16 cellular contexts compared by ENCODE assay signal in the genomic region with DNA sequence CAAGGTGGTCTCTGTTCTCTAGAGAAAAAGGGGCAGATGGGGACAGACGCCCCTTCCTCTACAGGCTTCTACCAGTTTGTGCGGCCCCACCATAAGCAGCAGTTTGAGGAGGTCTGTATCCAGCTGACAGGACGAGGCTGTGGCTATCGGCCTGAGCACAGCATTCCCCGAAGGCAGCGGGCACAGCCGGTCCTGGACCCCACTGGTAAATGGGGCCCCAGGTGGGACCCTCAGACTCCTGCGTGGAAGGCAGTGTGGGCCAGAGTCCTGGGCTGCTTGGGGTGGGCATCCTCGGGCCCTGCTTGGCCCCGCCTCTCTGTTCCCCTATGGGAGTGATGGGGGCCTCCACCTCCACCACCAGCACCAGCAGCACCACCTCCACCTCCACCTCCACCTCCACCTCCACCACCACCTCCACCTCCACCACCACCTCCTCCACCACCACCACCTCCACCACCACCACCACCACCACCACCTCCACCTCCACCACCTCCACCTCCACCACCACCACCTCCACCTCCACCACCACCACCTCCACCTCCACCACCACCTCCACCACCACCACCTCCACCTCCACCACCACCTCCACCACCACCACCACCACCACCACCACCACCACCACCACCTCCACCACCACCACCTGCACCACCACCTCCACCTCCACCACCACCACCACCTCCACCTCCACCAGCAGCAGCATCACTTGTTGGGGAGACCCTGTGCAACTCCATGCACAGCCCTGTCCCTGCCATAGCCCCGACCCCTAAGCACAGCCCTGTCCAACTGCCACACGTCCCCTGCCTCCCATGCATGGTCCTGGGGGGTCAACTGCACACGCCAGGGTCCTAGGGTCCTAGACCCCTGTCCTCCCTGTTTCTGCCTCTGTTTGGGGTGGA. TPM values are rescaled to one million over a fixed set of nuclear protein-coding genes. Genes with fewer than 3 reads are reported as not detected.
DNase-seq lines count a peak whose midpoint lies in the region; ATAC-seq and TF ChIP-seq lines count a peak whose summit lies in the region.
"Had no signal": no experiment of that assay in that cellular context is flagged by ENCODE, and none has a peak within 500 bp of the region (broad histone marks: within the 10 kb centered on the region; RNA-seq: fewer than 3 reads in every experiment).

No MANE protein-coding gene starts in this region.

- no peaks in the 10 kb centered on the region for H3K4me1 ChIP-seq in right cardiac atrium (ENCODE audit: control insufficient read depth, insufficient read depth, low read length)

- intact Hi-C loops in activated T-helper 2 cell treated with anti-CD3 and anti-CD28 coated beads, Interferon-gamma antibody, Interleukin-2, Interleukin-4, amounts not matched to agents 10 μg/mL and 5 μg/mL and 100 μg/mL, durations not matched to agents 14 hours and 24 hours and 36 hours (cut with micrococcal nuclease) = no loop called here
- intact Hi-C loops in right cardiac atrium (cut with DNase I) = no loop called here

- no peak overlapping the region for H3K4me3 ChIP-seq in right cardiac atrium (ENCODE audit: low read length)
- H3K4me3 ChIP-seq: esophagus muscularis mucosa, hepatocyte, pancreas, SJSA1, tibial nerve had no signal

- H3K27me3 ChIP-seq in right cardiac atrium (ENCODE audit: control insufficient read depth, insufficient read depth) = no peaks in the 10 kb centered on the region
- H3K27me3 ChIP-seq: esophagus muscularis mucosa, hepatocyte, pancreas, SJSA1, tibial nerve had no signal

- H3K9me3 Mint-ChIP-seq in activated T-cell treated with anti-CD3 and anti-CD28 coated beads, Interleukin-2, amount 50 U/mL, for 72 hours = no peaks in the 10 kb centered on the region
- H3K9me3 Mint-ChIP-seq in activated T-helper 2 cell treated with anti-CD3 and anti-CD28 coated beads, Interferon-gamma antibody, Interleukin-2, Interleukin-4, amounts not matched to agents 10 μg/mL and 5 μg/mL and 100 μg/mL, durations not matched to agents 14 hours and 24 hours and 36 hours = no peaks in the 10 kb centered on the region
- H3K9me3 Mint-ChIP-seq in stimulated activated memory B cell treated with anti-CD40 and anti-IgM and Interleukin-4, amounts not matched to agents 10 μg/mL and 1 μg/mL and 100 μg/mL, for 72 hours = no peaks in the 10 kb centered on the region
- H3K9me3 Mint-ChIP-seq: WTC11 had no signal

- ATAC-seq in activated T-cell treated with anti-CD3 and anti-CD28 coated beads, Interleukin-2, amount 50 U/mL, for 72 hours (replicated peaks in 1 of 2) = no peak
- no peak for ATAC-seq in right cardiac atrium
- ATAC-seq in stimulated activated memory B cell treated with anti-CD40 and anti-IgM and Interleukin-4, amounts not matched to agents 10 μg/mL and 1 μg/mL and 100 μg/mL, for 72 hours = no peak
- ATAC-seq in HG03432 (IDR thresholded peaks at IDR 0.05; ENCODE audit: unreplicated experiment) = no peak
- ATAC-seq: WTC11 had no signal

- H3K27ac Mint-ChIP-seq in activated T-cell treated with anti-CD3 and anti-CD28 coated beads, Interleukin-2, amount 50 U/mL, for 72 hours = peak overlapping the region; percentile 94
- peak overlapping the region; percentile 57 for H3K27ac Mint-ChIP-seq in activated T-helper 2 cell treated with anti-CD3 and anti-CD28 coated beads, Interferon-gamma antibody, Interleukin-2, Interleukin-4, amounts not matched to agents 10 μg/mL and 5 μg/mL and 100 μg/mL, durations not matched to agents 14 hours and 24 hours and 36 hours
- peak overlapping the region; percentile 57 for H3K27ac Mint-ChIP-seq in stimulated activated memory B cell treated with anti-CD40 and anti-IgM and Interleukin-4, amounts not matched to agents 10 μg/mL and 1 μg/mL and 100 μg/mL, for 72 hours
- H3K27ac Mint-ChIP-seq: WTC11 had no signal

- 80% methylated on average over 13 of the region's 13 CpGs for WGBS in right cardiac atrium

- H3K36me3 Mint-ChIP-seq in activated T-cell treated with anti-CD3 and anti-CD28 coated beads, Interleukin-2, amount 50 U/mL, for 72 hours (ENCODE audit: insufficient read depth in 2 of 2) = peaks cover 2 to 6% of the 10 kb centered on the region in 2 donors
- peaks cover 17% of the 10 kb centered on the region for H3K36me3 Mint-ChIP-seq in activated T-helper 2 cell treated with anti-CD3 and anti-CD28 coated beads, Interferon-gamma antibody, Interleukin-2, Interleukin-4, amounts not matched to agents 10 μg/mL and 5 μg/mL and 100 μg/mL, durations not matched to agents 14 hours and 24 hours and 36 hours (ENCODE audit: low read depth)
- H3K36me3 Mint-ChIP-seq in stimulated activated memory B cell treated with anti-CD40 and anti-IgM and Interleukin-4, amounts not matched to agents 10 μg/mL and 1 μg/mL and 100 μg/mL, for 72 hours = peaks cover 10% of the 10 kb centered on the region

- peaks cover 6% of the 10 kb centered on the region for H3K4me1 Mint-ChIP-seq in activated T-cell treated with anti-CD3 and anti-CD28 coated beads, Interleukin-2, amount 50 U/mL, for 72 hours (ENCODE audit: low read depth)
- no peaks in the 10 kb centered on the region for H3K4me1 Mint-ChIP-seq in activated T-helper 2 cell treated with anti-CD3 and anti-CD28 coated beads, Interferon-gamma antibody, Interleukin-2, Interleukin-4, amounts not matched to agents 10 μg/mL and 5 μg/mL and 100 μg/mL, durations not matched to agents 14 hours and 24 hours and 36 hours (ENCODE audit: low read depth)
- peaks cover 28% of the 10 kb centered on the region for H3K4me1 Mint-ChIP-seq in stimulated activated memory B cell treated with anti-CD40 and anti-IgM and Interleukin-4, amounts not matched to agents 10 μg/mL and 1 μg/mL and 100 μg/mL, for 72 hours

- no peaks in the 10 kb centered on the region for H3K27me3 Mint-ChIP-seq in activated T-cell treated with anti-CD3 and anti-CD28 coated beads, Interleukin-2, amount 50 U/mL, for 72 hours (ENCODE audit: low read depth)
- H3K27me3 Mint-ChIP-seq in activated T-helper 2 cell treated with anti-CD3 and anti-CD28 coated beads, Interferon-gamma antibody, Interleukin-2, Interleukin-4, amounts not matched to agents 10 μg/mL and 5 μg/mL and 100 μg/mL, durations not matched to agents 14 hours and 24 hours and 36 hours (ENCODE audit: low read depth) = peaks cover 1% of the 10 kb centered on the region
- no peaks in the 10 kb centered on the region for H3K27me3 Mint-ChIP-seq in stimulated activated memory B cell treated with anti-CD40 and anti-IgM and Interleukin-4, amounts not matched to agents 10 μg/mL and 1 μg/mL and 100 μg/mL, for 72 hours

- no peak for DNase-seq in activated T-cell treated with anti-CD3 and anti-CD28 coated beads, Interleukin-2, amount 50 U/mL, for 72 hours
- DNase-seq in activated T-cell treated with anti-CD3 and anti-CD28 coated beads for 4 hours = no peak
- no peak for DNase-seq in activated T-helper 2 cell treated with anti-CD3 and anti-CD28 coated beads, Interferon-gamma antibody, Interleukin-2, Interleukin-4, amounts not matched to agents 10 μg/mL and 5 μg/mL and 100 μg/mL, durations not matched to agents 14 hours and 24 hours and 36 hours (ENCODE audit: low spot score)
- DNase-seq in right cardiac atrium = peak; percentile 21 to 65 (median 57)
- DNase-seq in stimulated activated CD8-positive, alpha-beta memory T cell treated with anti-CD3 and anti-CD28 coated beads, Interleukin-4, amount 100 ng/mL, for 48 hours = no peak
- no peak for DNase-seq in GM13977 (ENCODE audit: low spot score)
- DNase-seq: DMS 273 treated with DMSO at 0.1 percent for 48 hours; stimulated activated CD4-positive, alpha-beta T cell treated with anti-CD3 and anti-CD28 coated beads, Interleukin-12 subunit alpha, Interleukin-12 subunit beta, amount 100 ng/mL, for 4 hours had no signal

- TF ChIP-seq CTCF in GM13977 (IDR thresholded peaks at IDR 0.05; ENCODE audit: extremely low read depth, insufficient read depth, missing control alignments) = no peak

- no peak overlapping the region for H3K27ac ChIP-seq in right cardiac atrium (ENCODE audit: low read length)
- H3K27ac ChIP-seq: hepatocyte, pancreas, SJSA1 had no signal

- in situ Hi-C loops in GM13977 (cut with MboI; ENCODE audit: low pct_unique_long_range_greater_than_20kb, low sequenced_read_pairs, unreplicated experiment) = no loop called here

- H3K9me3 ChIP-seq in right cardiac atrium (ENCODE audit: control insufficient read depth, low read length) = no peaks in the 10 kb centered on the region
- H3K9me3 ChIP-seq: esophagus muscularis mucosa, pancreas, SJSA1, tibial nerve had no signal

- H3K4me3 Mint-ChIP-seq in activated T-cell treated with anti-CD3 and anti-CD28 coated beads, Interleukin-2, amount 50 U/mL, for 72 hours = no peak overlapping the region
- no peak overlapping the region for H3K4me3 Mint-ChIP-seq in activated T-helper 2 cell treated with anti-CD3 and anti-CD28 coated beads, Interferon-gamma antibody, Interleukin-2, Interleukin-4, amounts not matched to agents 10 μg/mL and 5 μg/mL and 100 μg/mL, durations not matched to agents 14 hours and 24 hours and 36 hours (ENCODE audit: low read depth)
- peak overlapping the region; percentile 26 for H3K4me3 Mint-ChIP-seq in stimulated activated memory B cell treated with anti-CD40 and anti-IgM and Interleukin-4, amounts not matched to agents 10 μg/mL and 1 μg/mL and 100 μg/mL, for 72 hours
- H3K4me3 Mint-ChIP-seq: WTC11 had no signal

RNA-seq across cellular contexts. Expression of a gene that starts 3.1 kb away (rescaled TPM):
- total RNA-seq in activated T-cell treated with anti-CD3 and anti-CD28 coated beads, Interleukin-2, amount 50 U/mL, for 72 hours = 1 to 10 TPM; 1.0 to 1.2 TPM
- total RNA-seq in activated T-helper 2 cell treated with anti-CD3 and anti-CD28 coated beads, Interferon-gamma antibody, Interleukin-2, Interleukin-4, amounts not matched to agents 10 μg/mL and 5 μg/mL and 100 μg/mL, durations not matched to agents 14 hours and 24 hours and 36 hours = not detected in 2 replicates
- 1 to 10 TPM in 2 of 4 donors, under 1 TPM in 1, not detected in 1; 0.23 to 1.4 (median 1.1) TPM for total RNA-seq in right cardiac atrium
- 2.7 TPM for polyA plus RNA-seq in right cardiac atrium
- total RNA-seq: WTC11 had no signal

RNA-seq across cellular contexts. Expression of a gene that starts 14.4 kb away (rescaled TPM):
- total RNA-seq in activated T-cell treated with anti-CD3 and anti-CD28 coated beads, Interleukin-2, amount 50 U/mL, for 72 hours = 10 to 100 TPM; 55.1 to 70.9 TPM
- total RNA-seq in activated T-helper 2 cell treated with anti-CD3 and anti-CD28 coated beads, Interferon-gamma antibody, Interleukin-2, Interleukin-4, amounts not matched to agents 10 μg/mL and 5 μg/mL and 100 μg/mL, durations not matched to agents 14 hours and 24 hours and 36 hours = 59.0 and 59.1 TPM in 2 replicates
- total RNA-seq in right cardiac atrium = 10 to 100 TPM; 40.1 to 49.7 (median 44.3) TPM
- 38.7 TPM for polyA plus RNA-seq in right cardiac atrium

RNA-seq across cellular contexts. Expression of a gene that starts 14.5 kb away (rescaled TPM):
- 10 to 100 TPM; 24.3 to 28.0 TPM for total RNA-seq in activated T-cell treated with anti-CD3 and anti-CD28 coated beads, Interleukin-2, amount 50 U/mL, for 72 hours
- 29.0 and 36.1 TPM in 2 replicates for total RNA-seq in activated T-helper 2 cell treated with anti-CD3 and anti-CD28 coated beads, Interferon-gamma antibody, Interleukin-2, Interleukin-4, amounts not matched to agents 10 μg/mL and 5 μg/mL and 100 μg/mL, durations not matched to agents 14 hours and 24 hours and 36 hours
- 10 to 100 TPM; 14.5 to 19.6 (median 16.8) TPM for total RNA-seq in right cardiac atrium
- 29.5 TPM for polyA plus RNA-seq in right cardiac atrium

RNA-seq across cellular contexts. Expression of a gene that starts 35.2 kb away (rescaled TPM):
- total RNA-seq in activated T-cell treated with anti-CD3 and anti-CD28 coated beads, Interleukin-2, amount 50 U/mL, for 72 hours = 10 to 100 TPM; 26.8 to 34.6 TPM
- 44.0 and 46.9 TPM in 2 replicates for total RNA-seq in activated T-helper 2 cell treated with anti-CD3 and anti-CD28 coated beads, Interferon-gamma antibody, Interleukin-2, Interleukin-4, amounts not matched to agents 10 μg/mL and 5 μg/mL and 100 μg/mL, durations not matched to agents 14 hours and 24 hours and 36 hours
- 10 to 100 TPM; 12.3 to 14.8 (median 13.3) TPM for total RNA-seq in right cardiac atrium
- 7.7 TPM for polyA plus RNA-seq in right cardiac atrium

RNA-seq across cellular contexts. Expression of a gene that starts 40.1 kb away (rescaled TPM):
- total RNA-seq in activated T-cell treated with anti-CD3 and anti-CD28 coated beads, Interleukin-2, amount 50 U/mL, for 72 hours = 10 to 100 TPM; 14.4 to 21.8 TPM
- total RNA-seq in activated T-helper 2 cell treated with anti-CD3 and anti-CD28 coated beads, Interferon-gamma antibody, Interleukin-2, Interleukin-4, amounts not matched to agents 10 μg/mL and 5 μg/mL and 100 μg/mL, durations not matched to agents 14 hours and 24 hours and 36 hours = 6.5 and 7.1 TPM in 2 replicates
- 1 to 10 TPM; 4.0 to 9.3 (median 5.8) TPM for total RNA-seq in right cardiac atrium
- polyA plus RNA-seq in right cardiac atrium = 7.1 TPM

Comparison
In these comparisons a context has a peak if more than half of its experiments do, and no peak if none do; other contexts are left out.
1. DNase-seq: peak in right cardiac atrium (3 of 3); none in activated T-cell treated with anti-CD3 and anti-CD28 coated beads, Interleukin-2, amount 50 U/mL, for 72 hours (0 of 2), activated T-cell treated with anti-CD3 and anti-CD28 coated beads for 4 hours (single experiment), activated T-helper 2 cell treated with anti-CD3 and anti-CD28 coated beads, Interferon-gamma antibody, Interleukin-2, Interleukin-4, amounts not matched to agents 10 μg/mL and 5 μg/mL and 100 μg/mL, durations not matched to agents 14 hours and 24 hours and 36 hours (single experiment), stimulated activated CD8-positive, alpha-beta memory T cell treated with anti-CD3 and anti-CD28 coated beads, Interleukin-4, amount 100 ng/mL, for 48 hours (single experiment) and GM13977 (single experiment).
2. Peak in every context shown above with its lines, with median percentiles within 50 percentile points of each other: H3K27ac Mint-ChIP-seq.